1 cellular context compared by ENCODE assay signal in the genomic region with DNA sequence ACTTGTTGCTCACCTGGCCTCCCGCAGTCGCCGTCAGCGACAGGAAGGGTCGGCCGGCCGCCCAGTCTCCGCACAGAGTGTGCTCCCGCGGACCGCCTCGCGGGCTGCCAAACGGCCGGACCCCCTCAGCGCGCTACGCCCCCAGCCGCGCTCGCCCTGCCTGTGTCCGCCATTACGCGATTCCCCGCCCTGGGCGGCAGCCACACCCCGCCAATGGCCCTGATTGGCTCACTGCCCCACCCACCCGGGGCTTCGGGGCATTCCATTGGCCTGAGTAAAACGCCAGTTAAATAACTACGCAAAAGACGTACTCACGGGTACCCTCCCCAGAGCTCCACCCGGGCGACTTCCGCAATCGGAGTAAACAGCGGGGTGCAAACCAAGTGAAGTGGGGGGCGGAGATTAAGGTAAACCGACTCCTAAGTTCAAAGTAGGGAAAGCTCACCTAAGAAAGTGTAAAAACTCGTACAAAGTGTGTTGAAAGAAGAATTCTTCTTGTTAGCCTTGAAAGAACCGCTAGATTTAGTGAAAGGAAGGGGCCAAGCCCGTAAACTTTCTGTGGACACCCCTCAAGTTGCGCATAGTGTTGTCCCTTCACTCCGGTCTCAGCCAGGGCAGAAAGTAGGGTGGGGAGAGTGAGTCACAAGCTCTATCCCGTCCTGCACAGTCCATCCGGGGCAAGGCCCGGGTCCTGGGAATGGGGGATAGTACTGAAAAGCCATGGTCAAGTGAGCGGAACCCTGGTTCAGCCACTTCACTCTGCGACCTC.
TF ChIP-seq lines count a peak whose summit lies in the region.

A gene with protein sequence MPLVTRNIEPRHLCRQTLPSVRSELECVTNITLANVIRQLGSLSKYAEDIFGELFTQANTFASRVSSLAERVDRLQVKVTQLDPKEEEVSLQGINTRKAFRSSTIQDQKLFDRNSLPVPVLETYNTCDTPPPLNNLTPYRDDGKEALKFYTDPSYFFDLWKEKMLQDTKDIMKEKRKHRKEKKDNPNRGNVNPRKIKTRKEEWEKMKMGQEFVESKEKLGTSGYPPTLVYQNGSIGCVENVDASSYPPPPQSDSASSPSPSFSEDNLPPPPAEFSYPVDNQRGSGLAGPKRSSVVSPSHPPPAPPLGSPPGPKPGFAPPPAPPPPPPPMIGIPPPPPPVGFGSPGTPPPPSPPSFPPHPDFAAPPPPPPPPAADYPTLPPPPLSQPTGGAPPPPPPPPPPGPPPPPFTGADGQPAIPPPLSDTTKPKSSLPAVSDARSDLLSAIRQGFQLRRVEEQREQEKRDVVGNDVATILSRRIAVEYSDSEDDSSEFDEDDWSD (minus strand): TSS at position 195 of the 769 bp plus-strand sequence. CDS start 61,277 bp downstream, outside the sequence.

TF ChIP-seq in K562, 482 proteins besides CTCF, POLR2A, EP300 and RAD21 (continued from another document and continues in another):
- TF ChIP-seq, protein P1, sequence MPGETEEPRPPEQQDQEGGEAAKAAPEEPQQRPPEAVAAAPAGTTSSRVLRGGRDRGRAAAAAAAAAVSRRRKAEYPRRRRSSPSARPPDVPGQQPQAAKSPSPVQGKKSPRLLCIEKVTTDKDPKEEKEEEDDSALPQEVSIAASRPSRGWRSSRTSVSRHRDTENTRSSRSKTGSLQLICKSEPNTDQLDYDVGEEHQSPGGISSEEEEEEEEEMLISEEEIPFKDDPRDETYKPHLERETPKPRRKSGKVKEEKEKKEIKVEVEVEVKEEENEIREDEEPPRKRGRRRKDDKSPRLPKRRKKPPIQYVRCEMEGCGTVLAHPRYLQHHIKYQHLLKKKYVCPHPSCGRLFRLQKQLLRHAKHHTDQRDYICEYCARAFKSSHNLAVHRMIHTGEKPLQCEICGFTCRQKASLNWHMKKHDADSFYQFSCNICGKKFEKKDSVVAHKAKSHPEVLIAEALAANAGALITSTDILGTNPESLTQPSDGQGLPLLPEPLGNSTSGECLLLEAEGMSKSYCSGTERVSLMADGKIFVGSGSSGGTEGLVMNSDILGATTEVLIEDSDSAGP (CRISPR knock-in tag; IDR thresholded peaks at IDR 0.05) = no peak
- TF ChIP-seq POLR2H (tag; IDR thresholded peaks at IDR 0.05; ENCODE audit: low read depth) (peak; percentile 84), STAG1 (CRISPR knock-in tag; IDR thresholded peaks at IDR 0.05; ENCODE audit: borderline replicate concordance) (no peak), LARP7 (IDR thresholded peaks at IDR 0.05) (no peak), MECOM (CRISPR knock-in tag; IDR thresholded peaks at IDR 0.05) (no peak), ZNF282 (CRISPR knock-in tag; IDR thresholded peaks at IDR 0.05) (peak; percentile 8; the same call in 1 of the 2 replicates), HDAC3 (IDR thresholded peaks at IDR 0.05; ENCODE audit: borderline replicate concordance, partially characterized antibody) (peak; percentile 100), TAF9B (IDR thresholded peaks at IDR 0.05; ENCODE audit: partially characterized antibody) (peak; percentile 93), XRCC5 (IDR thresholded peaks at IDR 0.05; ENCODE audit: low read depth, low read length) (no peak), HCFC1 (IDR thresholded peaks at IDR 0.05; ENCODE audit: low read depth, low read length) (no peak; the same call in none of the 2 replicates), ARID2 (IDR thresholded peaks at IDR 0.05) (no peak), ETV6 (IDR thresholded peaks at IDR 0.05; ENCODE audit: borderline replicate concordance in 1 of 2, low read depth in 2 of 2, low read length in 1 of 2) (no peak), ETV6 (CRISPR knock-in tag; IDR thresholded peaks at IDR 0.05; ENCODE audit: borderline replicate concordance) (no peak), CCAR2 (IDR thresholded peaks at IDR 0.05; ENCODE audit: low read depth, low read length) (no peak), ZNF146 (CRISPR knock-in tag; IDR thresholded peaks at IDR 0.05; ENCODE audit: unreplicated experiment) (no peak), GABPB2 (CRISPR knock-in tag; conservative IDR thresholded peaks at IDR 0.05) (no peak; the same call in 1 of the 2 replicates), ZZZ3 (IDR thresholded peaks at IDR 0.05) (0 out of 2 replicates have a peak, but pooled peaks have one; percentile 16), ZNF436 (CRISPR knock-in tag; IDR thresholded peaks at IDR 0.05) (no peak), CBFA2T3 (IDR thresholded peaks at IDR 0.05) (peak; percentile 18; the same call in 1 of the 2 replicates), ZNF133 (CRISPR knock-in tag; IDR thresholded peaks at IDR 0.05) (no peak), SIX5 (IDR thresholded peaks at IDR 0.05; ENCODE audit: borderline replicate concordance in 1 of 2, insufficient read depth in 1 of 2, low read depth in 1 of 2, low read length in 2 of 2) (0 out of 4 replicates have a peak, but pooled peaks of 1 of the 2 experiments have one; percentile 33), PTBP1 (IDR thresholded peaks at IDR 0.05; ENCODE audit: low read depth, low read length) (no peak), NUFIP1 (IDR thresholded peaks at IDR 0.05; ENCODE audit: partially characterized antibody) (peak; percentile 98), CBX1 (IDR thresholded peaks at IDR 0.05; ENCODE audit: low read depth) (peak; percentile 86), L3MBTL2 (IDR thresholded peaks at IDR 0.05) (no peak; the same call in 1 of the 2 replicates), MED1 (CRISPR knock-in tag; IDR thresholded peaks at IDR 0.05; ENCODE audit: borderline replicate concordance) (no peak), RBFOX2 (IDR thresholded peaks at IDR 0.05; ENCODE audit: low read depth, low read length) (peak; percentile 99), STAT5A (IDR thresholded peaks at IDR 0.05; ENCODE audit: borderline replicate concordance, low read length) (no peak), MCM7 (IDR thresholded peaks at IDR 0.05) (no peak), KLF13 (tag; IDR thresholded peaks at IDR 0.05; ENCODE audit: borderline replicate concordance, low read depth) (peak; percentile 83), MCM5 (IDR thresholded peaks at IDR 0.05; ENCODE audit: low read depth) (no peak), ZFP36 (IDR thresholded peaks at IDR 0.05; ENCODE audit: low read depth, low read length, partially characterized antibody) (no peak), ZNF57 (CRISPR knock-in tag; IDR thresholded peaks at IDR 0.05) (no peak)
- TF ChIP-seq, protein P2, sequence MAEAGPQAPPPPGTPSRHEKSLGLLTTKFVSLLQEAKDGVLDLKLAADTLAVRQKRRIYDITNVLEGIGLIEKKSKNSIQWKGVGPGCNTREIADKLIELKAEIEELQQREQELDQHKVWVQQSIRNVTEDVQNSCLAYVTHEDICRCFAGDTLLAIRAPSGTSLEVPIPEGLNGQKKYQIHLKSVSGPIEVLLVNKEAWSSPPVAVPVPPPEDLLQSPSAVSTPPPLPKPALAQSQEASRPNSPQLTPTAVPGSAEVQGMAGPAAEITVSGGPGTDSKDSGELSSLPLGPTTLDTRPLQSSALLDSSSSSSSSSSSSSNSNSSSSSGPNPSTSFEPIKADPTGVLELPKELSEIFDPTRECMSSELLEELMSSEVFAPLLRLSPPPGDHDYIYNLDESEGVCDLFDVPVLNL (CRISPR knock-in tag; IDR thresholded peaks at IDR 0.05; ENCODE audit: low read depth) = 0 out of 2 replicates have a peak, but pooled peaks have one; percentile 61
- TF ChIP-seq, protein P3, sequence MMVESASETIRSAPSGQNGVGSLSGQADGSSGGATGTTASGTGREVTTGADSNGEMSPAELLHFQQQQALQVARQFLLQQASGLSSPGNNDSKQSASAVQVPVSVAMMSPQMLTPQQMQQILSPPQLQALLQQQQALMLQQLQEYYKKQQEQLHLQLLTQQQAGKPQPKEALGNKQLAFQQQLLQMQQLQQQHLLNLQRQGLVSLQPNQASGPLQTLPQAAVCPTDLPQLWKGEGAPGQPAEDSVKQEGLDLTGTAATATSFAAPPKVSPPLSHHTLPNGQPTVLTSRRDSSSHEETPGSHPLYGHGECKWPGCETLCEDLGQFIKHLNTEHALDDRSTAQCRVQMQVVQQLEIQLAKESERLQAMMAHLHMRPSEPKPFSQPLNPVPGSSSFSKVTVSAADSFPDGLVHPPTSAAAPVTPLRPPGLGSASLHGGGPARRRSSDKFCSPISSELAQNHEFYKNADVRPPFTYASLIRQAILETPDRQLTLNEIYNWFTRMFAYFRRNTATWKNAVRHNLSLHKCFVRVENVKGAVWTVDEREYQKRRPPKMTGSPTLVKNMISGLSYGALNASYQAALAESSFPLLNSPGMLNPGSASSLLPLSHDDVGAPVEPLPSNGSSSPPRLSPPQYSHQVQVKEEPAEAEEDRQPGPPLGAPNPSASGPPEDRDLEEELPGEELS (CRISPR knock-in tag; IDR thresholded peaks at IDR 0.05; ENCODE audit: borderline replicate concordance) = no peak
- TF ChIP-seq, protein P4, sequence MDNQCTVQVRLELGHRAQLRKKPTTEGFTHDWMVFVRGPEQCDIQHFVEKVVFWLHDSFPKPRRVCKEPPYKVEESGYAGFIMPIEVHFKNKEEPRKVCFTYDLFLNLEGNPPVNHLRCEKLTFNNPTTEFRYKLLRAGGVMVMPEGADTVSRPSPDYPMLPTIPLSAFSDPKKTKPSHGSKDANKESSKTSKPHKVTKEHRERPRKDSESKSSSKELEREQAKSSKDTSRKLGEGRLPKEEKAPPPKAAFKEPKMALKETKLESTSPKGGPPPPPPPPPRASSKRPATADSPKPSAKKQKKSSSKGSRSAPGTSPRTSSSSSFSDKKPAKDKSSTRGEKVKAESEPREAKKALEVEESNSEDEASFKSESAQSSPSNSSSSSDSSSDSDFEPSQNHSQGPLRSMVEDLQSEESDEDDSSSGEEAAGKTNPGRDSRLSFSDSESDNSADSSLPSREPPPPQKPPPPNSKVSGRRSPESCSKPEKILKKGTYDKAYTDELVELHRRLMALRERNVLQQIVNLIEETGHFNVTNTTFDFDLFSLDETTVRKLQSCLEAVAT (IDR thresholded peaks at IDR 0.05) = peak; percentile 8 to 76
- TF ChIP-seq, protein P5, sequence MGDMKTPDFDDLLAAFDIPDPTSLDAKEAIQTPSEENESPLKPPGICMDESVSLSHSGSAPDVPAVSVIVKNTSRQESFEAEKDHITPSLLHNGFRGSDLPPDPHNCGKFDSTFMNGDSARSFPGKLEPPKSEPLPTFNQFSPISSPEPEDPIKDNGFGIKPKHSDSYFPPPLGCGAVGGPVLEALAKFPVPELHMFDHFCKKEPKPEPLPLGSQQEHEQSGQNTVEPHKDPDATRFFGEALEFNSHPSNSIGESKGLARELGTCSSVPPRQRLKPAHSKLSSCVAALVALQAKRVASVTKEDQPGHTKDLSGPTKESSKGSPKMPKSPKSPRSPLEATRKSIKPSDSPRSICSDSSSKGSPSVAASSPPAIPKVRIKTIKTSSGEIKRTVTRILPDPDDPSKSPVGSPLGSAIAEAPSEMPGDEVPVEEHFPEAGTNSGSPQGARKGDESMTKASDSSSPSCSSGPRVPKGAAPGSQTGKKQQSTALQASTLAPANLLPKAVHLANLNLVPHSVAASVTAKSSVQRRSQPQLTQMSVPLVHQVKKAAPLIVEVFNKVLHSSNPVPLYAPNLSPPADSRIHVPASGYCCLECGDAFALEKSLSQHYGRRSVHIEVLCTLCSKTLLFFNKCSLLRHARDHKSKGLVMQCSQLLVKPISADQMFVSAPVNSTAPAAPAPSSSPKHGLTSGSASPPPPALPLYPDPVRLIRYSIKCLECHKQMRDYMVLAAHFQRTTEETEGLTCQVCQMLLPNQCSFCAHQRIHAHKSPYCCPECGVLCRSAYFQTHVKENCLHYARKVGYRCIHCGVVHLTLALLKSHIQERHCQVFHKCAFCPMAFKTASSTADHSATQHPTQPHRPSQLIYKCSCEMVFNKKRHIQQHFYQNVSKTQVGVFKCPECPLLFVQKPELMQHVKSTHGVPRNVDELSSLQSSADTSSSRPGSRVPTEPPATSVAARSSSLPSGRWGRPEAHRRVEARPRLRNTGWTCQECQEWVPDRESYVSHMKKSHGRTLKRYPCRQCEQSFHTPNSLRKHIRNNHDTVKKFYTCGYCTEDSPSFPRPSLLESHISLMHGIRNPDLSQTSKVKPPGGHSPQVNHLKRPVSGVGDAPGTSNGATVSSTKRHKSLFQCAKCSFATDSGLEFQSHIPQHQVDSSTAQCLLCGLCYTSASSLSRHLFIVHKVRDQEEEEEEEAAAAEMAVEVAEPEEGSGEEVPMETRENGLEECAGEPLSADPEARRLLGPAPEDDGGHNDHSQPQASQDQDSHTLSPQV (IDR thresholded peaks at IDR 0.05) = no peak; the same call in 1 of the 2 replicates
- TF ChIP-seq, protein P6, sequence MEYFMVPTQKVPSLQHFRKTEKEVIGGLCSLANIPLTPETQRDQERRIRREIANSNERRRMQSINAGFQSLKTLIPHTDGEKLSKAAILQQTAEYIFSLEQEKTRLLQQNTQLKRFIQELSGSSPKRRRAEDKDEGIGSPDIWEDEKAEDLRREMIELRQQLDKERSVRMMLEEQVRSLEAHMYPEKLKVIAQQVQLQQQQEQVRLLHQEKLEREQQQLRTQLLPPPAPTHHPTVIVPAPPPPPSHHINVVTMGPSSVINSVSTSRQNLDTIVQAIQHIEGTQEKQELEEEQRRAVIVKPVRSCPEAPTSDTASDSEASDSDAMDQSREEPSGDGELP (CRISPR knock-in tag; IDR thresholded peaks at IDR 0.05; ENCODE audit: borderline replicate concordance) = peak; percentile 68; the same call in 1 of the 2 replicates
- TF ChIP-seq, protein P7, sequence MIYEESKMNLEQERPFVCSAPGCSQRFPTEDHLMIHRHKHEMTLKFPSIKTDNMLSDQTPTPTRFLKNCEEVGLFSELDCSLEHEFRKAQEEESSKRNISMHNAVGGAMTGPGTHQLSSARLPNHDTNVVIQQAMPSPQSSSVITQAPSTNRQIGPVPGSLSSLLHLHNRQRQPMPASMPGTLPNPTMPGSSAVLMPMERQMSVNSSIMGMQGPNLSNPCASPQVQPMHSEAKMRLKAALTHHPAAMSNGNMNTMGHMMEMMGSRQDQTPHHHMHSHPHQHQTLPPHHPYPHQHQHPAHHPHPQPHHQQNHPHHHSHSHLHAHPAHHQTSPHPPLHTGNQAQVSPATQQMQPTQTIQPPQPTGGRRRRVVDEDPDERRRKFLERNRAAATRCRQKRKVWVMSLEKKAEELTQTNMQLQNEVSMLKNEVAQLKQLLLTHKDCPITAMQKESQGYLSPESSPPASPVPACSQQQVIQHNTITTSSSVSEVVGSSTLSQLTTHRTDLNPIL (CRISPR knock-in tag; IDR thresholded peaks at IDR 0.05) = no peak
- TF ChIP-seq, protein P8, sequence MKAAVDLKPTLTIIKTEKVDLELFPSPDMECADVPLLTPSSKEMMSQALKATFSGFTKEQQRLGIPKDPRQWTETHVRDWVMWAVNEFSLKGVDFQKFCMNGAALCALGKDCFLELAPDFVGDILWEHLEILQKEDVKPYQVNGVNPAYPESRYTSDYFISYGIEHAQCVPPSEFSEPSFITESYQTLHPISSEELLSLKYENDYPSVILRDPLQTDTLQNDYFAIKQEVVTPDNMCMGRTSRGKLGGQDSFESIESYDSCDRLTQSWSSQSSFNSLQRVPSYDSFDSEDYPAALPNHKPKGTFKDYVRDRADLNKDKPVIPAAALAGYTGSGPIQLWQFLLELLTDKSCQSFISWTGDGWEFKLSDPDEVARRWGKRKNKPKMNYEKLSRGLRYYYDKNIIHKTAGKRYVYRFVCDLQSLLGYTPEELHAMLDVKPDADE (conservative IDR thresholded peaks at IDR 0.05; ENCODE audit: control insufficient read depth, low read depth, low read length) = peak; percentile 74; the same call in 1 of the 2 replicates
- TF ChIP-seq, protein P9, sequence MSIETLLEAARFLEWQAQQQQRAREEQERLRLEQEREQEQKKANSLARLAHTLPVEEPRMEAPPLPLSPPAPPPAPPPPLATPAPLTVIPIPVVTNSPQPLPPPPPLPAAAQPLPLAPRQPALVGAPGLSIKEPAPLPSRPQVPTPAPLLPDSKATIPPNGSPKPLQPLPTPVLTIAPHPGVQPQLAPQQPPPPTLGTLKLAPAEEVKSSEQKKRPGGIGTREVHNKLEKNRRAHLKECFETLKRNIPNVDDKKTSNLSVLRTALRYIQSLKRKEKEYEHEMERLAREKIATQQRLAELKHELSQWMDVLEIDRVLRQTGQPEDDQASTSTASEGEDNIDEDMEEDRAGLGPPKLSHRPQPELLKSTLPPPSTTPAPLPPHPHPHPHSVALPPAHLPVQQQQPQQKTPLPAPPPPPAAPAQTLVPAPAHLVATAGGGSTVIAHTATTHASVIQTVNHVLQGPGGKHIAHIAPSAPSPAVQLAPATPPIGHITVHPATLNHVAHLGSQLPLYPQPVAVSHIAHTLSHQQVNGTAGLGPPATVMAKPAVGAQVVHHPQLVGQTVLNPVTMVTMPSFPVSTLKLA (conservative IDR thresholded peaks at IDR 0.05) = peak; percentile 83 to 90
